ENCODE assay signal across 9 cellular contexts in genomic region chr5:94181940-94182339, GRCh38.
DNase-seq lines count a peak whose midpoint lies in the region; ATAC-seq and TF ChIP-seq lines count a peak whose summit lies in the region.
"Had no signal": no experiment of that assay in that cellular context is flagged by ENCODE, and none has a peak within 500 bp of the region (broad histone marks: within the 10 kb centered on the region; RNA-seq: fewer than 3 reads in every experiment).

No MANE protein-coding gene starts in this region.

- H3K79me2 ChIP-seq in OCI-LY1 (ENCODE audit: insufficient read depth, low read length) = no peaks in the 10 kb centered on the region
- H3K79me2 ChIP-seq in mesendoderm (ENCODE audit: control insufficient read depth, insufficient read depth, low read length) = no peaks in the 10 kb centered on the region

- ATAC-seq in HG02759 (IDR thresholded peaks at IDR 0.05; ENCODE audit: unreplicated experiment) = peak; percentile 63
- ATAC-seq in GM21381 (IDR thresholded peaks at IDR 0.05; ENCODE audit: unreplicated experiment) = no peak
- no peak for ATAC-seq in HG02610 (IDR thresholded peaks at IDR 0.05; ENCODE audit: unreplicated experiment)

- no peak overlapping the region for H2BK5ac ChIP-seq in mesendoderm (ENCODE audit: low read length)

- H4K8ac ChIP-seq in mesendoderm (ENCODE audit: low read depth, low read length) = no peak overlapping the region

- H3K23ac ChIP-seq in mesendoderm (ENCODE audit: low read length) = no peak overlapping the region

- H4K5ac ChIP-seq in mesendoderm (ENCODE audit: low read length) = no peak overlapping the region

- no peak overlapping the region for H3K4me3 ChIP-seq in GM12865 (ENCODE audit: low read depth, low read length)
- H3K4me3 ChIP-seq in OCI-LY1 (ENCODE audit: low read depth, low read length, poor library complexity, severe bottlenecking) = no peak overlapping the region
- H3K4me3 ChIP-seq in mesendoderm (ENCODE audit: low read length) = no peak overlapping the region
- no peak overlapping the region for H3K4me3 ChIP-seq in colonic mucosa

- H3K36me3 ChIP-seq in OCI-LY1 (ENCODE audit: insufficient read depth, low read length) (no peaks in the 10 kb centered on the region), mesendoderm (ENCODE audit: control insufficient read depth, insufficient read depth, low read length) (no peaks in the 10 kb centered on the region), colonic mucosa (no peaks in the 10 kb centered on the region)

- intact Hi-C loops in colonic mucosa (cut with DNase I) = no loop called here

- no peak overlapping the region for H3K18ac ChIP-seq in mesendoderm (ENCODE audit: low read length)

- H3K4me2 ChIP-seq in OCI-LY1 (ENCODE audit: low read length) (no peak overlapping the region), mesendoderm (ENCODE audit: low read length) (no peak overlapping the region)

- TF ChIP-seq CTCF in GM12865 (IDR thresholded peaks at IDR 0.05; ENCODE audit: insufficient read depth, low read depth, low read length, missing control alignments) (peak; percentile 2), OCI-LY1 (IDR thresholded peaks at IDR 0.05; ENCODE audit: low read length) (peak; percentile 44), colonic mucosa (IDR thresholded peaks at IDR 0.05) (no peak)

- H3K56ac ChIP-seq in mesendoderm (ENCODE audit: low read length) = no peak overlapping the region

- no peak overlapping the region for H2BK15ac ChIP-seq in mesendoderm (replicated peaks; ENCODE audit: low read depth)

- H4K20me1 ChIP-seq in OCI-LY1 (ENCODE audit: insufficient read depth, low read length) = no peaks in the 10 kb centered on the region

- no peaks in the 10 kb centered on the region for H3K9me2 ChIP-seq in OCI-LY1 (ENCODE audit: low read depth, low read length)

- H2AFZ ChIP-seq in OCI-LY1 (ENCODE audit: low read length) = no peak overlapping the region

- H3F3A ChIP-seq in OCI-LY1 (ENCODE audit: insufficient read depth, low read length) = no peaks in the 10 kb centered on the region

- no CpG with 5 or more reads among the region's 2 CpGs for WGBS in mesendoderm (ENCODE audit: extremely low coverage, insufficient coverage, low lambda C conversion rate)

- DNase-seq in GM12865 (ENCODE audit: low read depth) (peak; percentile 15), mesendoderm (peak; percentile 78), colonic mucosa (no peak)
- DNase-seq: amniotic stem cell, NCI-H345 had no signal

- H3K79me1 ChIP-seq in mesendoderm (ENCODE audit: low read length) = no peaks in the 10 kb centered on the region

- H3K9ac ChIP-seq in OCI-LY1 (ENCODE audit: low read length) (no peak overlapping the region), mesendoderm (ENCODE audit: low read length) (no peak overlapping the region), colonic mucosa (ENCODE audit: low read depth in 2 of 2, low read length in 2 of 2) (no peak overlapping the region)

- H3K27ac ChIP-seq in OCI-LY1 (ENCODE audit: low read depth, low read length, poor library complexity, severe bottlenecking) = no peak overlapping the region
- H3K27ac ChIP-seq in mesendoderm (ENCODE audit: low read depth, low read length) = no peak overlapping the region
- no peak overlapping the region for H3K27ac ChIP-seq in colonic mucosa

- H3K27me3 ChIP-seq in OCI-LY1 (ENCODE audit: insufficient read depth, low read length) (no peaks in the 10 kb centered on the region), mesendoderm (ENCODE audit: insufficient read depth, low read length, poor library complexity) (no peaks in the 10 kb centered on the region), colonic mucosa (no peaks in the 10 kb centered on the region)

- peak overlapping the region; percentile 36 for H3K4ac ChIP-seq in mesendoderm (ENCODE audit: low read depth, low read length)

- H3K4me1 ChIP-seq in OCI-LY1 (ENCODE audit: insufficient read depth, low read length, severe bottlenecking) = no peaks in the 10 kb centered on the region
- H3K4me1 ChIP-seq in mesendoderm (ENCODE audit: control insufficient read depth, low read depth, low read length) = peaks cover 4% of the 10 kb centered on the region
- H3K4me1 ChIP-seq in colonic mucosa = no peaks in the 10 kb centered on the region

- H2AK5ac ChIP-seq in mesendoderm (ENCODE audit: low read length) = no peak overlapping the region

- no peak overlapping the region for H2BK120ac ChIP-seq in mesendoderm (ENCODE audit: low read depth, low read length)

- H3K9me3 ChIP-seq in OCI-LY1 (ENCODE audit: low read length) = no peaks in the 10 kb centered on the region
- H3K9me3 ChIP-seq in colonic mucosa = no peaks in the 10 kb centered on the region
